34 cellular contexts compared by ENCODE assay signal in the genomic region with DNA sequence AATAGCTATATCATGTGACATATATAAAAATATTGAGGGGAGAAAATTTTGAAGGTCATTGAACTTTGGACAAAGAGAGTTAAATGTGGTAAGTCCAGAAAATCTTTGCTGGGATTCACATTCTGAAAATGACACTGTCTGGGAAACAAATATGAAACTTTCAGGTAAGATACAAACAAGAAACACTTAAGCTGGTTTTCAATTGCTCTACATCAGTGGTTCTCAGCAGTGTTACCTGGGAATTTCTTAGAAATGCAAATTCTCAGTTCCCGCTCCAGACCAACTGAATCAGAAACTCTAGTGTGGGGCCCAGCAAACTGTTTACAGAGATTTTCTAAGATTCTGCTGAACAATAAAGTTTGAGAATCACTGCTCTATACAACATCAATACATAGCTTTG.
"Had no signal": no experiment of that assay in that cellular context is flagged by ENCODE, and none has a peak within 500 bp of the region (broad histone marks: within the 10 kb centered on the region; RNA-seq: fewer than 3 reads in every experiment).

No MANE protein-coding gene starts in this region.

- H3K27ac ChIP-seq: ascending aorta, brain microvascular endothelial cell, coronary artery, pancreas, psoas muscle, sigmoid colon, WERI-Rb-1 had no signal

- H3K36me3 Mint-ChIP-seq: activated naive CD8-positive, alpha-beta T cell treated with anti-CD3 and anti-CD28 coated beads, Interleukin-2, amount 10 ng/mL, durations not matched to agents 7 days and 5 days; mesothelial cell of epicardium; naive thymus-derived CD4-positive, alpha-beta T cell; stimulated activated memory B cell treated with anti-CD40 and anti-IgM and Interleukin-4, amounts not matched to agents 10 μg/mL and 1 μg/mL and 100 μg/mL, for 72 hours; type B pancreatic cell had no signal

- ATAC-seq: naive thymus-derived CD4-positive, alpha-beta T cell; pancreas; psoas muscle; stimulated activated memory B cell treated with anti-CD40 and anti-IgM and Interleukin-4, amounts not matched to agents 10 μg/mL and 1 μg/mL and 100 μg/mL, for 72 hours; stimulated activated naive CD8-positive, alpha-beta T cell treated with anti-CD3 and anti-CD28 coated beads, Interleukin-15, amount 100 ng/mL, for 72 hours had no signal

- H3K27ac Mint-ChIP-seq: activated CD4-positive, alpha-beta T cell treated with anti-CD3 and anti-CD28 coated beads, Interleukin-2, amount 10 ng/mL, durations not matched to agents 24 days and 14 days; activated naive CD4-positive, alpha-beta T cell treated with anti-CD3 and anti-CD28 coated beads, Interleukin-2, amount 10 ng/mL, durations not matched to agents 7 days and 5 days; activated naive CD8-positive, alpha-beta T cell treated with anti-CD3 and anti-CD28 coated beads, Interleukin-2, amount 10 ng/mL, durations not matched to agents 7 days and 5 days; mesothelial cell of epicardium; stimulated activated memory B cell treated with anti-CD40 and anti-IgM and Interleukin-4, amounts not matched to agents 10 μg/mL and 1 μg/mL and 100 μg/mL, for 72 hours; stimulated activated naive CD8-positive, alpha-beta T cell treated with anti-CD3 and anti-CD28 coated beads, Interleukin-15, amount 100 ng/mL, for 72 hours; type B pancreatic cell had no signal

- H3K4me3 Mint-ChIP-seq: activated CD4-positive, alpha-beta memory T cell treated with anti-CD3 and anti-CD28 coated beads for 36 hours; activated CD4-positive, alpha-beta T cell treated with anti-CD3 and anti-CD28 coated beads, Interleukin-2, amount 10 ng/mL, durations not matched to agents 24 days and 14 days; activated naive CD4-positive, alpha-beta T cell treated with anti-CD3 and anti-CD28 coated beads, Interleukin-2, amount 10 ng/mL, durations not matched to agents 7 days and 5 days; activated naive CD8-positive, alpha-beta T cell treated with anti-CD3 and anti-CD28 coated beads, Interleukin-2, amount 10 ng/mL, durations not matched to agents 7 days and 5 days; immature natural killer cell; mesothelial cell of epicardium; naive thymus-derived CD4-positive, alpha-beta T cell; stimulated activated memory B cell treated with anti-CD40 and anti-IgM and Interleukin-4, amounts not matched to agents 10 μg/mL and 1 μg/mL and 100 μg/mL, for 72 hours; stimulated activated naive CD8-positive, alpha-beta T cell treated with anti-CD3 and anti-CD28 coated beads, Interleukin-15, amount 100 ng/mL, for 72 hours; type B pancreatic cell had no signal

- H3K9me3 ChIP-seq: ascending aorta, pancreas, psoas muscle, sigmoid colon, uterus had no signal

- H3K36me3 ChIP-seq: ascending aorta, pancreas, sigmoid colon, uterus had no signal

- FAIRE-seq: pancreas, small intestine, TTC549 had no signal

- H3K4me1 ChIP-seq: pancreas, psoas muscle, uterus had no signal

- H3K27me3 Mint-ChIP-seq: activated CD4-positive, alpha-beta memory T cell treated with anti-CD3 and anti-CD28 coated beads for 36 hours; activated CD4-positive, alpha-beta T cell treated with anti-CD3 and anti-CD28 coated beads, Interleukin-2, amount 10 ng/mL, durations not matched to agents 24 days and 14 days; activated naive CD8-positive, alpha-beta T cell treated with anti-CD3 and anti-CD28 coated beads, Interleukin-2, amount 10 ng/mL, durations not matched to agents 7 days and 5 days; naive thymus-derived CD4-positive, alpha-beta T cell; stimulated activated memory B cell treated with anti-CD40 and anti-IgM and Interleukin-4, amounts not matched to agents 10 μg/mL and 1 μg/mL and 100 μg/mL, for 72 hours; stimulated activated naive CD8-positive, alpha-beta T cell treated with anti-CD3 and anti-CD28 coated beads, Interleukin-15, amount 100 ng/mL, for 72 hours; type B pancreatic cell had no signal

- H3K27me3 ChIP-seq: ascending aorta, brain microvascular endothelial cell, dorsolateral prefrontal cortex, pancreas, sigmoid colon, uterus had no signal

- H3K9me3 Mint-ChIP-seq: activated CD4-positive, alpha-beta memory T cell treated with anti-CD3 and anti-CD28 coated beads for 36 hours; activated CD4-positive, alpha-beta T cell treated with anti-CD3 and anti-CD28 coated beads, Interleukin-2, amount 10 ng/mL, durations not matched to agents 24 days and 14 days; activated naive CD4-positive, alpha-beta T cell treated with anti-CD3 and anti-CD28 coated beads, Interleukin-2, amount 10 ng/mL, durations not matched to agents 7 days and 5 days; activated naive CD8-positive, alpha-beta T cell treated with anti-CD3 and anti-CD28 coated beads, Interleukin-2, amount 10 ng/mL, durations not matched to agents 7 days and 5 days; immature natural killer cell; mesothelial cell of epicardium; stimulated activated memory B cell treated with anti-CD40 and anti-IgM and Interleukin-4, amounts not matched to agents 10 μg/mL and 1 μg/mL and 100 μg/mL, for 72 hours; stimulated activated naive CD8-positive, alpha-beta T cell treated with anti-CD3 and anti-CD28 coated beads, Interleukin-15, amount 100 ng/mL, for 72 hours; type B pancreatic cell had no signal

- DNase-seq: activated CD4-positive, alpha-beta memory T cell treated with anti-CD3 and anti-CD28 coated beads for 36 hours; activated CD4-positive, alpha-beta T cell treated with anti-CD3 and anti-CD28 coated beads, Interleukin-2, amount 10 ng/mL, durations not matched to agents 24 days and 14 days; activated CD4-positive, CD25-positive, alpha-beta regulatory T cell treated with anti-CD3 and anti-CD28 coated beads, Interleukin-2, amount 50 U/mL, for 72 hours; activated CD8-positive, alpha-beta memory T cell treated with anti-CD3 and anti-CD28 coated beads, Interleukin-2, amount 50 U/mL, for 4 hours; activated gamma-delta T cell; activated naive CD4-positive, alpha-beta T cell treated with anti-CD3 and anti-CD28 coated beads, Interleukin-2, amount 10 ng/mL, durations not matched to agents 7 days and 5 days; activated naive CD8-positive, alpha-beta T cell treated with anti-CD3 and anti-CD28 coated beads, Interleukin-2, amount 10 ng/mL, durations not matched to agents 7 days and 5 days; activated T-cell treated with anti-CD3 and anti-CD28 coated beads, Interleukin-2, amount 50 U/mL, for 1 hour; brain microvascular endothelial cell; dorsolateral prefrontal cortex; effector memory CD4-positive, alpha-beta T cell; head of caudate nucleus; hippocampal formation; immature natural killer cell; naive thymus-derived CD4-positive, alpha-beta T cell; nucleus accumbens; pancreas; psoas muscle; sigmoid colon; small intestine; stimulated activated CD4-positive, alpha-beta T cell treated with anti-CD3 and anti-CD28 coated beads, Interleukin-1b, Interleukin-23, amount 100 ng/mL, for 48 hours; stimulated activated CD4-positive, alpha-beta T cell treated with anti-CD3 and anti-CD28 coated beads, Interleukin-4, amount 100 ng/mL, for 4 hours; stimulated activated CD8-positive, alpha-beta memory T cell treated with anti-CD3 and anti-CD28 coated beads, Interleukin-4, amount 100 ng/mL, for 48 hours; stimulated activated naive CD8-positive, alpha-beta T cell treated with anti-CD3 and anti-CD28 coated beads, Interleukin-15, amount 100 ng/mL, for 72 hours; substantia nigra; T-helper 9 cell; uterus; WERI-Rb-1 had no signal

- H3K4me3 ChIP-seq: ascending aorta, coronary artery, dorsolateral prefrontal cortex, pancreas, psoas muscle, sigmoid colon, uterus had no signal
